8 cellular contexts compared by ENCODE assay signal in the genomic region with DNA sequence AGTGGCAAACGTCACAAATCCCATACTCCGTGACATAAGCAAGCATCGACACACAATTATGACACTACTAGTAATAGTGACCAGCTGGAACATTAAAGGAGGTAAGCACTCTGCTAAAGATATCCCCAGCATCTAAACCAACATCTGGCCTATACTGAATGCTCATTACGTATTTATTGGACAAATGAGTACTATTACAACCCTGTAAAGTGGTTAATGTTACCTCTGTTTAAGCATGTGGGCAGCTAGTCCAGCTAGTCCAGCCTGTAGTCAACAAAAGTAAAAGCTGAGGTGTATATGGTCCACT. TPM values are rescaled to one million over a fixed set of nuclear protein-coding genes. Genes with fewer than 3 reads are reported as not detected.
DNase-seq lines count a peak whose midpoint lies in the region; ATAC-seq and TF ChIP-seq lines count a peak whose summit lies in the region.

No MANE protein-coding gene starts in this region.

- peaks cover 16% of the 10 kb centered on the region for H3K79me2 ChIP-seq in PC-3 (ENCODE audit: low read length)

- POLR2A ChIA-PET in PC-3 (lab: Charles Lee; ENCODE audit: unreplicated experiment) = no interaction called here

- H3K9me3 Mint-ChIP-seq in T-helper 2 cell treated with Interferon-gamma antibody and Interleukin-4, amounts not matched to agents 5 μg/mL and 100 μg/mL, for 36 hours = no peaks in the 10 kb centered on the region

- peak overlapping the region; percentile 83 for H2AFZ ChIP-seq in PC-3 (ENCODE audit: low read length)

- H3K9me3 ChIP-seq in PC-3 (ENCODE audit: low read length) (no peaks in the 10 kb centered on the region), esophagus (ENCODE audit: control insufficient read depth in 2 of 2, insufficient read depth in 1 of 2, low read depth in 1 of 2, low read length in 1 of 2) (no peaks in the 10 kb centered on the region)

- H3K27me3 ChIP-seq in PC-3 (ENCODE audit: low read length) (no peaks in the 10 kb centered on the region), esophagus (ENCODE audit: control insufficient read depth in 1 of 2, insufficient read depth in 2 of 2, low read length in 2 of 2) (no peaks in the 10 kb centered on the region)

- H3K36me3 Mint-ChIP-seq in T-helper 2 cell treated with Interferon-gamma antibody and Interleukin-4, amounts not matched to agents 5 μg/mL and 100 μg/mL, for 36 hours (ENCODE audit: low read depth) = no peaks in the 10 kb centered on the region

- H3K27ac ChIP-seq in PC-3 (ENCODE audit: low read length) = no peak overlapping the region
- peak overlapping the region in 1 of 2 donors; percentile 39 for H3K27ac ChIP-seq in esophagus (ENCODE audit: low read depth in 2 of 2, low read length in 1 of 2)
- peak overlapping the region; percentile 53 for H3K27ac ChIP-seq in substantia nigra (ENCODE audit: low read depth, low read length, poor library complexity, severe bottlenecking)

- ATAC-seq in PC-3 (no peak; the same call in 1 of the 2 replicates), GM19351 (IDR thresholded peaks at IDR 0.05; ENCODE audit: unreplicated experiment) (no peak)

- BruUV-seq in PC-3 (replicated peaks; lab: Mats Ljungman, UMichigan) = TSS peak; percentile 28

- DNase-seq in T-helper 2 cell treated with Interferon-gamma antibody and Interleukin-4, amounts not matched to agents 5 μg/mL and 100 μg/mL, for 36 hours (ENCODE audit: low spot score) = no peak
- DNase-seq in T-helper 2 cell = no peak
- no peak for DNase-seq in PC-3
- DNase-seq in substantia nigra (lab: John Stamatoyannopoulos, UW) = no peak
- no peak for DNase-seq in GM20000 (ENCODE audit: low spot score)
- DNase-seq in KG1 (lab: John Stamatoyannopoulos, UW) = no peak

- peaks cover 25% of the 10 kb centered on the region for H3K4me1 Mint-ChIP-seq in T-helper 2 cell treated with Interferon-gamma antibody and Interleukin-4, amounts not matched to agents 5 μg/mL and 100 μg/mL, for 36 hours (ENCODE audit: low read depth)

- peak overlapping the region; percentile 91 for H3K4me3 Mint-ChIP-seq in T-helper 2 cell treated with Interferon-gamma antibody and Interleukin-4, amounts not matched to agents 5 μg/mL and 100 μg/mL, for 36 hours

- H3K4me3 ChIP-seq in PC-3 (ENCODE audit: low read length) = peak overlapping the region; percentile 79; the same call in 1 of the 2 replicates
- H3K4me3 ChIP-seq in esophagus (ENCODE audit: low read depth in 1 of 2, low read length in 2 of 2) = peak overlapping the region; percentile 55 to 87

- no peaks in the 10 kb centered on the region for H4K20me1 ChIP-seq in PC-3 (ENCODE audit: low read length)

- peak overlapping the region; percentile 70 for H3K4me2 ChIP-seq in PC-3 (ENCODE audit: low read length)

- TF ChIP-seq CTCF in PC-3 (conservative IDR thresholded peaks at IDR 0.05; ENCODE audit: low read depth, low read length) (0 out of 2 replicates have a peak, but pooled peaks have one; percentile 7), GM20000 (IDR thresholded peaks at IDR 0.05; ENCODE audit: extremely low read depth, missing control alignments) (no peak)

- peaks cover 17% of the 10 kb centered on the region for H3K4me1 ChIP-seq in PC-3 (ENCODE audit: insufficient read depth, low read length)
- no peaks in the 10 kb centered on the region for H3K4me1 ChIP-seq in esophagus (ENCODE audit: control insufficient read depth in 2 of 2, insufficient read depth in 2 of 2, low read length in 1 of 2)

- no peak overlapping the region for H3K9ac ChIP-seq in PC-3 (ENCODE audit: low read length)

- no peaks in the 10 kb centered on the region for H3K27me3 Mint-ChIP-seq in T-helper 2 cell treated with Interferon-gamma antibody and Interleukin-4, amounts not matched to agents 5 μg/mL and 100 μg/mL, for 36 hours (ENCODE audit: low read depth)

- CTCF ChIA-PET in PC-3 (lab: Charles Lee) = interaction anchor here (0.8 to 1.9 kb wide), 6 partner anchors 8 to 152 kb away, joined by 3 to 8 read pairs (median 4); no protein-coding TSS in a partner anchor

- H3K36me3 ChIP-seq in PC-3 (ENCODE audit: low read depth, low read length) = no peaks in the 10 kb centered on the region
- H3K36me3 ChIP-seq in esophagus (ENCODE audit: control insufficient read depth in 2 of 2, insufficient read depth in 2 of 2, low read length in 1 of 2) = no peaks in the 10 kb centered on the region

- no peaks in the 10 kb centered on the region for H3K9me2 ChIP-seq in PC-3 (replicated peaks; ENCODE audit: low read length)

- H3K27ac Mint-ChIP-seq in T-helper 2 cell treated with Interferon-gamma antibody and Interleukin-4, amounts not matched to agents 5 μg/mL and 100 μg/mL, for 36 hours = peak overlapping the region; percentile 93

- no peaks in the 10 kb centered on the region for H3F3A ChIP-seq in PC-3 (ENCODE audit: low read length, unreplicated experiment)

- 8 to 27% methylated on average over 4 of the region's 4 CpGs for WGBS in esophagus, 2 donors

- intact Hi-C loops in PC-3 (cut with micrococcal nuclease) = loop anchor here (1.0 to 2.0 kb wide), 4 partner anchors 23 to 135 kb away; no protein-coding TSS in a partner anchor

RNA-seq across cellular contexts. Expression of gene RPGR, which starts 0.4 kb away (rescaled TPM):
- 8.3 and 9.3 TPM in 2 replicates for total RNA-seq in PC-3 (2014; rRNA removed)
- 10 to 100 TPM in 1 of 2 donors, 1 to 10 TPM in 1; 4.3 to 10.0 TPM for polyA plus RNA-seq in esophagus

RNA-seq across cellular contexts. Expression of gene OTC, which starts 24.7 kb away (rescaled TPM):
- total RNA-seq in PC-3 (2014; rRNA removed) = not detected in 2 replicates
- polyA plus RNA-seq in esophagus = under 1 TPM; 0.12 to 0.20 TPM
